Comparison of ENCODE assay signal across 11 cellular contexts in the genomic region with DNA sequence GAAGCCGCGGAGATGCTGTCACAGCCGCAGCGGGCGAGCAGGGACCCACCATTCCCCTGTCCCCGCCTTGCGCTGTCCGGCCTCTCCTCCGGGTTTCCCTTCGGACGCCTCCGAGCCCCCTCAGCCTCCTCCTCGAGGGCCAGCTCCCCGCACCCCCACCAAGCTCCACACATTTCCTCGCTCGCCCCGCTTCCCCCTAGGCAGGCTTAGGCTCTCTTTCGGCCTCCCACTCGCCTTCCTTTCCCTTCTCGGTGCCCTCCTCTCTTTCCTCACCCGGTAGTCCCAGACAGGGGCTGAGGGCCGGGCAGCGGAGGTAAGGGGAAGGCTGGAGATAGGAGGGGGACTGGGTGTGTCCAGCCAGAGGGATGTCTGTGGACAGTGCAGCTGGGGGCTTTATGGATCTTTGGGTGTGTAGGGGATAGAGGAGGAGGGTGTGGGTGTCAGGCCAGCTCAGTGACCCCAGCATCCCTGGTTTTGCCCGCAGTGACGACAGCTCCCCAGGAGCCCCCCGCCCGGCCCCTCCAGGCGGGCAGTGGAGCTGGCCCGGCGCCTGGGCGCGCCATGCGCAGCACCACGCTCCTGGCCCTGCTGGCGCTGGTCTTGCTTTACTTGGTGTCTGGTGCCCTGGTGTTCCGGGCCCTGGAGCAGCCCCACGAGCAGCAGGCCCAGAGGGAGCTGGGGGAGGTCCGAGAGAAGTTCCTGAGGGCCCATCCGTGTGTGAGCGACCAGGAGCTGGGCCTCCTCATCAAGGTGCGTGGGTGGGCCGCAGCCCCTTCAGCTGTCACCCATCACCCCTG. TPM values are rescaled to one million over a fixed set of nuclear protein-coding genes. Genes with fewer than 3 reads are reported as not detected.
DNase-seq lines count a peak whose midpoint lies in the region; ATAC-seq and TF ChIP-seq lines count a peak whose summit lies in the region.
"Had no signal": no experiment of that assay in that cellular context is flagged by ENCODE, and none has a peak within 500 bp of the region (broad histone marks: within the 10 kb centered on the region; RNA-seq: fewer than 3 reads in every experiment).

No MANE protein-coding gene starts in this region.

- no peak overlapping the region for H3K27ac Mint-ChIP-seq in activated CD4-positive, alpha-beta T cell treated with anti-CD3 and anti-CD28 coated beads for 36 hours
- no peak overlapping the region for H3K27ac Mint-ChIP-seq in activated T-helper 17 cell treated with anti-CD3 and anti-CD28 coated beads, Interleukin-2, amount 50 U/mL, for 72 hours
- H3K27ac Mint-ChIP-seq: activated CD4-positive, alpha-beta T cell treated with anti-CD3 and anti-CD28 coated beads, Interleukin-2, amount 10 ng/mL, durations not matched to agents 7 days and 5 days; HFFc6 had no signal

- 25 to 41% (median 33%) methylated on average over 22 to 42 of the region's 42 CpGs for WGBS in spleen, 5 donors

- no peak overlapping the region for H3K27ac ChIP-seq in spleen

- DNase-seq in activated CD4-positive, alpha-beta T cell treated with anti-CD3 and anti-CD28 coated beads for 36 hours = no peak
- no peak for DNase-seq in activated CD4-positive, alpha-beta T cell treated with anti-CD3 and anti-CD28 coated beads for 48 hours
- DNase-seq in spleen = no peak
- no peak for DNase-seq in HPDE6-E6E7 (ENCODE audit: extremely low spot score)
- DNase-seq: activated CD4-positive, alpha-beta T cell treated with anti-CD3 and anti-CD28 coated beads, Interleukin-2, amount 10 ng/mL, durations not matched to agents 7 days and 5 days; HFFc6 had no signal

- CTCF ChIA-PET in activated CD4-positive, alpha-beta T cell treated with anti-CD3 and anti-CD28 coated beads for 36 hours (lab: Charles Lee) = interaction anchor here (0.5 to 1.6 kb wide), 5 partner anchors 9 to 128 kb away, joined by 3 to 10 read pairs (median 3); no protein-coding TSS in a partner anchor

- H3K27me3 ChIP-seq in spleen (replicated peaks in 1 of 7) = peaks cover 12 to 79% (median 69%) of the 10 kb centered on the region in 7 donors

- H3K27me3 Mint-ChIP-seq in activated CD4-positive, alpha-beta T cell treated with anti-CD3 and anti-CD28 coated beads for 36 hours = peaks cover 49% of the 10 kb centered on the region
- H3K27me3 Mint-ChIP-seq in activated T-helper 17 cell treated with anti-CD3 and anti-CD28 coated beads, Interleukin-2, amount 50 U/mL, for 72 hours = peaks cover 33% of the 10 kb centered on the region

- peaks cover 6% of the 10 kb centered on the region for H3K4me1 Mint-ChIP-seq in activated CD4-positive, alpha-beta T cell treated with anti-CD3 and anti-CD28 coated beads for 36 hours
- H3K4me1 Mint-ChIP-seq in activated T-helper 17 cell treated with anti-CD3 and anti-CD28 coated beads, Interleukin-2, amount 50 U/mL, for 72 hours = no peaks in the 10 kb centered on the region

- H3K4me3 ChIP-seq in iPS-18c (ENCODE audit: insufficient read depth, low read depth, low read length) (peak overlapping the region; percentile 46), spleen (peak overlapping the region; percentile 8 to 69 (median 36))

- H3K4me3 Mint-ChIP-seq in activated CD4-positive, alpha-beta T cell treated with anti-CD3 and anti-CD28 coated beads for 36 hours = no peak overlapping the region
- peak overlapping the region; percentile 29 for H3K4me3 Mint-ChIP-seq in activated T-helper 17 cell treated with anti-CD3 and anti-CD28 coated beads, Interleukin-2, amount 50 U/mL, for 72 hours
- H3K4me3 Mint-ChIP-seq: activated CD4-positive, alpha-beta T cell treated with anti-CD3 and anti-CD28 coated beads, Interleukin-2, amount 10 ng/mL, durations not matched to agents 7 days and 5 days; HFFc6 had no signal

- intact Hi-C loops in activated CD4-positive, alpha-beta T cell treated with anti-CD3 and anti-CD28 coated beads for 36 hours (cut with DNase I, micrococcal nuclease) = no loop called here
- intact Hi-C loops in spleen (cut with DNase I; ENCODE audit: low total_unique reads) = no loop called here

- peak; percentile 36 for ATAC-seq in activated CD4-positive, alpha-beta T cell treated with anti-CD3 and anti-CD28 coated beads for 36 hours
- ATAC-seq in activated T-helper 17 cell treated with anti-CD3 and anti-CD28 coated beads, Interleukin-2, amount 50 U/mL, for 72 hours (replicated peaks) = peak; percentile 14
- ATAC-seq in HG03025 (IDR thresholded peaks at IDR 0.05; ENCODE audit: low FRiP score, unreplicated experiment) = no peak
- no peak for ATAC-seq in HG03354 (IDR thresholded peaks at IDR 0.05; ENCODE audit: poor library complexity, severe bottlenecking, unreplicated experiment)

- H3K9me3 Mint-ChIP-seq in activated CD4-positive, alpha-beta T cell treated with anti-CD3 and anti-CD28 coated beads for 36 hours (ENCODE audit: low read depth) = no peaks in the 10 kb centered on the region
- no peaks in the 10 kb centered on the region for H3K9me3 Mint-ChIP-seq in activated T-helper 17 cell treated with anti-CD3 and anti-CD28 coated beads, Interleukin-2, amount 50 U/mL, for 72 hours
- H3K9me3 Mint-ChIP-seq: activated CD4-positive, alpha-beta T cell treated with anti-CD3 and anti-CD28 coated beads, Interleukin-2, amount 10 ng/mL, durations not matched to agents 7 days and 5 days; HFFc6 had no signal

- TF ChIP-seq POLR2A in spleen (IDR thresholded peaks at IDR 0.05) = no peak

- H3K4me1 ChIP-seq in spleen = peaks cover 6 to 34% (median 19%) of the 10 kb centered on the region in 6 donors

- no peaks in the 10 kb centered on the region for H3K36me3 Mint-ChIP-seq in activated CD4-positive, alpha-beta T cell treated with anti-CD3 and anti-CD28 coated beads for 36 hours (ENCODE audit: low read depth)
- H3K36me3 Mint-ChIP-seq in activated T-helper 17 cell treated with anti-CD3 and anti-CD28 coated beads, Interleukin-2, amount 50 U/mL, for 72 hours (ENCODE audit: low read depth) = peaks cover 6% of the 10 kb centered on the region

- H3K9me3 ChIP-seq in iPS-18c (ENCODE audit: control insufficient read depth, insufficient read depth, low read length) (no peaks in the 10 kb centered on the region), spleen (no peaks in the 10 kb centered on the region)

- peaks cover 0 to 18% (median 0%) of the 10 kb centered on the region in 6 donors for H3K36me3 ChIP-seq in spleen

- TF ChIP-seq CTCF in spleen (IDR thresholded peaks at IDR 0.05 in 8 of 11, conservative IDR thresholded peaks at IDR 0.05 in 3 of 11) = no peak

- POLR2A ChIA-PET in activated CD4-positive, alpha-beta T cell treated with anti-CD3 and anti-CD28 coated beads for 36 hours (lab: Charles Lee) = no interaction called here

RNA-seq across cellular contexts. Expression of gene KCNK4, which starts 1.6 kb away (rescaled TPM):
- not detected for total RNA-seq in activated CD4-positive, alpha-beta T cell treated with anti-CD3 and anti-CD28 coated beads for 36 hours
- not detected for total RNA-seq in activated T-helper 17 cell treated with anti-CD3 and anti-CD28 coated beads, Interleukin-2, amount 50 U/mL, for 72 hours
- under 1 TPM in 3 of 7 donors, not detected in 4; 0.35 to 0.77 (median 0.44) TPM for total RNA-seq in spleen
- under 1 TPM in 2 of 3 donors, not detected in 1; 0.06 to 0.09 TPM for polyA plus RNA-seq in spleen
- total RNA-seq: activated CD4-positive, alpha-beta T cell treated with anti-CD3 and anti-CD28 coated beads, Interleukin-2, amount 10 ng/mL, durations not matched to agents 7 days and 5 days; HT1080 had no signal

RNA-seq across cellular contexts. Expression of gene GPR137, which starts 7.0 kb away (rescaled TPM):
- 10 to 100 TPM; 23.6 to 27.2 TPM for total RNA-seq in activated CD4-positive, alpha-beta T cell treated with anti-CD3 and anti-CD28 coated beads for 36 hours
- 10 to 100 TPM; 40.6 to 41.4 TPM for total RNA-seq in activated T-helper 17 cell treated with anti-CD3 and anti-CD28 coated beads, Interleukin-2, amount 50 U/mL, for 72 hours
- total RNA-seq in spleen = 10 to 100 TPM; 21.8 to 37.2 (median 30.2) TPM
- polyA plus RNA-seq in spleen = 10 to 100 TPM; 13.7 to 22.8 (median 16.7) TPM

RNA-seq across cellular contexts. Expression of gene CATSPERZ, which starts 7.5 kb away (rescaled TPM):
- under 1 TPM in 1 of 2 experiments, not detected in 1; 0.39 TPM for total RNA-seq in activated CD4-positive, alpha-beta T cell treated with anti-CD3 and anti-CD28 coated beads for 36 hours
- not detected for total RNA-seq in activated T-helper 17 cell treated with anti-CD3 and anti-CD28 coated beads, Interleukin-2, amount 50 U/mL, for 72 hours
- not detected for total RNA-seq in spleen
- polyA plus RNA-seq in spleen = under 1 TPM in 2 of 3 donors, not detected in 1; 0.09 to 0.48 TPM
- total RNA-seq: activated CD4-positive, alpha-beta T cell treated with anti-CD3 and anti-CD28 coated beads, Interleukin-2, amount 10 ng/mL, durations not matched to agents 7 days and 5 days had no signal

RNA-seq across cellular contexts. Expression of gene BAD, which starts 8.2 kb away (rescaled TPM):
- total RNA-seq in activated CD4-positive, alpha-beta T cell treated with anti-CD3 and anti-CD28 coated beads for 36 hours = 10 to 100 TPM; 21.3 to 22.9 TPM
- 10 to 100 TPM; 21.5 to 38.5 TPM for total RNA-seq in activated T-helper 17 cell treated with anti-CD3 and anti-CD28 coated beads, Interleukin-2, amount 50 U/mL, for 72 hours
- 10 to 100 TPM; 27.0 to 49.3 (median 33.4) TPM for total RNA-seq in spleen
- polyA plus RNA-seq in spleen = 10 to 100 TPM; 53.9 to 67.3 (median 61.4) TPM

RNA-seq across cellular contexts. Expression of gene ESRRA, which starts 12.7 kb away (rescaled TPM):
- total RNA-seq in activated CD4-positive, alpha-beta T cell treated with anti-CD3 and anti-CD28 coated beads for 36 hours = 10 to 100 TPM; 19.0 to 29.6 TPM
- 10 to 100 TPM; 31.2 to 55.7 TPM for total RNA-seq in activated T-helper 17 cell treated with anti-CD3 and anti-CD28 coated beads, Interleukin-2, amount 50 U/mL, for 72 hours
- total RNA-seq in spleen = 10 to 100 TPM; 30.2 to 49.3 (median 43.7) TPM
- 10 to 100 TPM; 24.0 to 56.5 (median 34.7) TPM for polyA plus RNA-seq in spleen

Comparison
In these comparisons a context has a peak if more than half of its experiments do, and no peak if none do; other contexts are left out.
1. ATAC-seq: peak in activated CD4-positive, alpha-beta T cell treated with anti-CD3 and anti-CD28 coated beads for 36 hours (single experiment) and activated T-helper 17 cell treated with anti-CD3 and anti-CD28 coated beads, Interleukin-2, amount 50 U/mL, for 72 hours (single experiment); none in HG03025 (single experiment) and HG03354 (single experiment).